ENCODE assay signal across 16 cellular contexts in genomic region chr13:30049692-30050091, GRCh38.
DNase-seq lines count a peak whose midpoint lies in the region; ATAC-seq and TF ChIP-seq lines count a peak whose summit lies in the region.
"Had no signal": no experiment of that assay in that cellular context is flagged by ENCODE, and none has a peak within 500 bp of the region (broad histone marks: within the 10 kb centered on the region; RNA-seq: fewer than 3 reads in every experiment).

No MANE protein-coding gene starts in this region.

- no peak overlapping the region for H3K27ac Mint-ChIP-seq in CD8-positive, alpha-beta T cell
- H3K27ac Mint-ChIP-seq in T-helper 2 cell treated with Interferon-gamma antibody and Interleukin-4, amounts not matched to agents 5 μg/mL and 100 μg/mL, for 36 hours, result no peak overlapping the region
- H3K27ac Mint-ChIP-seq: activated naive CD4-positive, alpha-beta T cell treated with anti-CD3 and anti-CD28 coated beads, Interleukin-2, amount 50 U/mL, for 24 hours; nephron had no signal

- WGBS in esophagus muscularis mucosa, result 89% methylated on average over 4 of the region's 5 CpGs

- H3K9me3 ChIP-seq in CD8-positive, alpha-beta T cell (ENCODE audit: low read length), result no peaks in the 10 kb centered on the region
- no peaks in the 10 kb centered on the region for H3K9me3 ChIP-seq in esophagus muscularis mucosa
- H3K9me3 ChIP-seq: breast epithelium, testis had no signal

- no peaks in the 10 kb centered on the region for H3K27me3 ChIP-seq in CD8-positive, alpha-beta T cell (ENCODE audit: insufficient read depth, low read length)
- peaks cover 0 to 19% (median 0%) of the 10 kb centered on the region in 4 donors for H3K27me3 ChIP-seq in esophagus muscularis mucosa
- H3K27me3 ChIP-seq: BLaER1 treated with 17β-estradiol and CSF1 and Interleukin-3, amounts not matched to agents 10 nM and 100 nM; breast epithelium; testis had no signal

- no peaks in the 10 kb centered on the region for H3K9me3 Mint-ChIP-seq in CD8-positive, alpha-beta T cell
- no peaks in the 10 kb centered on the region for H3K9me3 Mint-ChIP-seq in T-helper 2 cell treated with Interferon-gamma antibody and Interleukin-4, amounts not matched to agents 5 μg/mL and 100 μg/mL, for 36 hours
- H3K9me3 Mint-ChIP-seq: activated naive CD4-positive, alpha-beta T cell treated with anti-CD3 and anti-CD28 coated beads, Interleukin-2, amount 50 U/mL, for 24 hours; nephron had no signal

- TF ChIP-seq POLR2A in esophagus muscularis mucosa (IDR thresholded peaks at IDR 0.05; ENCODE audit: low read depth), result no peak

- peaks cover 38% of the 10 kb centered on the region for H3K4me1 Mint-ChIP-seq in CD8-positive, alpha-beta T cell (ENCODE audit: low read depth)
- peaks cover 42% of the 10 kb centered on the region for H3K4me1 Mint-ChIP-seq in T-helper 2 cell treated with Interferon-gamma antibody and Interleukin-4, amounts not matched to agents 5 μg/mL and 100 μg/mL, for 36 hours (ENCODE audit: low read depth)

- no peak overlapping the region for H3K4me3 Mint-ChIP-seq in CD8-positive, alpha-beta T cell
- H3K4me3 Mint-ChIP-seq in T-helper 2 cell treated with Interferon-gamma antibody and Interleukin-4, amounts not matched to agents 5 μg/mL and 100 μg/mL, for 36 hours, result no peak overlapping the region
- H3K4me3 Mint-ChIP-seq: activated naive CD4-positive, alpha-beta T cell treated with anti-CD3 and anti-CD28 coated beads, Interleukin-2, amount 50 U/mL, for 24 hours; nephron had no signal

- no peaks in the 10 kb centered on the region for H3K36me3 ChIP-seq in CD8-positive, alpha-beta T cell (ENCODE audit: insufficient read depth, low read length)
- H3K36me3 ChIP-seq in esophagus muscularis mucosa, result no peaks in the 10 kb centered on the region
- H3K36me3 ChIP-seq: BLaER1 treated with 17β-estradiol and CSF1 and Interleukin-3, amounts not matched to agents 10 nM and 100 nM; breast epithelium had no signal

- no peak overlapping the region for H3K27ac ChIP-seq in CD8-positive, alpha-beta T cell (ENCODE audit: low read depth, low read length)
- no peak overlapping the region for H3K27ac ChIP-seq in esophagus muscularis mucosa (replicated peaks in 1 of 4)
- H3K27ac ChIP-seq: BLaER1 treated with 17β-estradiol and CSF1 and Interleukin-3, amounts not matched to agents 10 nM and 100 nM; breast epithelium; SK-N-MC; testis had no signal

- no peak for TF ChIP-seq CTCF in CD8-positive, alpha-beta T cell (IDR thresholded peaks at IDR 0.05)
- TF ChIP-seq CTCF in esophagus muscularis mucosa (IDR thresholded peaks at IDR 0.05), result no peak

- no peaks in the 10 kb centered on the region for H3K27me3 Mint-ChIP-seq in CD8-positive, alpha-beta T cell (ENCODE audit: low read depth)
- peaks cover 5% of the 10 kb centered on the region for H3K27me3 Mint-ChIP-seq in T-helper 2 cell treated with Interferon-gamma antibody and Interleukin-4, amounts not matched to agents 5 μg/mL and 100 μg/mL, for 36 hours (ENCODE audit: low read depth)

- DNase-seq in CD8-positive, alpha-beta T cell, result no peak
- DNase-seq in EH (ENCODE audit: low read depth) (peak; percentile 51), esophagus muscularis mucosa (ENCODE audit: extremely low spot score) (peak; percentile 70), NCI-H226 (no peak), NCI-H1436 treated with DMSO at 0.1 percent for 48 hours (lab: John Stamatoyannopoulos, UW) (no peak)
- peak; percentile 47 for DNase-seq in T-helper 2 cell treated with Interferon-gamma antibody and Interleukin-4, amounts not matched to agents 5 μg/mL and 100 μg/mL, for 36 hours (ENCODE audit: low spot score)
- DNase-seq: effector CD4-positive, alpha-beta T cell; NCI-H146; NCI-H446; testis had no signal

- no peak overlapping the region for H3K4me3 ChIP-seq in CD8-positive, alpha-beta T cell (ENCODE audit: low read depth, low read length)
- no peak overlapping the region for H3K4me3 ChIP-seq in esophagus muscularis mucosa
- H3K4me3 ChIP-seq: BLaER1 treated with 17β-estradiol and CSF1 and Interleukin-3, amounts not matched to agents 10 nM and 100 nM; breast epithelium; SK-N-MC; testis had no signal

- H3K4me1 ChIP-seq in CD8-positive, alpha-beta T cell (ENCODE audit: insufficient read depth, low read length), result peaks cover 22% of the 10 kb centered on the region
- no peaks in the 10 kb centered on the region for H3K4me1 ChIP-seq in esophagus muscularis mucosa
- H3K4me1 ChIP-seq: breast epithelium, testis had no signal

- CTCF ChIA-PET in CD8-positive, alpha-beta T cell (lab: Charles Lee), result no interaction called here

- intact Hi-C loops in CD8-positive, alpha-beta T cell (cut with DNase I, micrococcal nuclease), result no loop called here
- intact Hi-C loops in esophagus muscularis mucosa (cut with DNase I), result no loop called here

- peak; percentile 29 for ATAC-seq in CD8-positive, alpha-beta T cell
- no peak for ATAC-seq in HG03108 (IDR thresholded peaks at IDR 0.05; ENCODE audit: unreplicated experiment)

- POLR2A ChIA-PET in CD8-positive, alpha-beta T cell (lab: Charles Lee), result no interaction called here

- TF ChIP-seq EP300 in esophagus muscularis mucosa (IDR thresholded peaks at IDR 0.05), result no peak

- H3K36me3 Mint-ChIP-seq in CD8-positive, alpha-beta T cell, result no peaks in the 10 kb centered on the region
- no peaks in the 10 kb centered on the region for H3K36me3 Mint-ChIP-seq in T-helper 2 cell treated with Interferon-gamma antibody and Interleukin-4, amounts not matched to agents 5 μg/mL and 100 μg/mL, for 36 hours (ENCODE audit: low read depth)
- H3K36me3 Mint-ChIP-seq: activated naive CD4-positive, alpha-beta T cell treated with anti-CD3 and anti-CD28 coated beads, Interleukin-2, amount 50 U/mL, for 24 hours had no signal

Comparison
In these comparisons a context has a peak if more than half of its experiments do, and no peak if none do; other contexts are left out.
1. DNase-seq: peak in EH (single experiment), T-helper 2 cell treated with Interferon-gamma antibody and Interleukin-4, amounts not matched to agents 5 μg/mL and 100 μg/mL, for 36 hours (single experiment) and esophagus muscularis mucosa (single experiment); none in CD8-positive, alpha-beta T cell (0 of 7), NCI-H226 (single experiment) and NCI-H1436 treated with DMSO at 0.1 percent for 48 hours (single experiment).